Comparison of ENCODE assay signal across 1 cellular context in genomic region chr22:39098026-39098425, GRCh38.
A peak's percentile ranks its signal among the peaks of the same experiment; 100 is the strongest.
TF ChIP-seq lines count a peak whose summit lies in the region.

No MANE protein-coding gene starts in this region.

TF ChIP-seq in H1, 55 proteins besides CTCF, POLR2A, EP300 and RAD21:
- TF ChIP-seq USF2 (IDR thresholded peaks at IDR 0.05; ENCODE audit: low read length) (peak; percentile 42; the same call in 1 of the 2 replicates), YY1 (IDR thresholded peaks at IDR 0.05; ENCODE audit: low read depth, low read length) (peak; percentile 81; the same call in 1 of the 2 replicates), MAX (IDR thresholded peaks at IDR 0.05) (0 out of 2 replicates have a peak, but pooled peaks have one; percentile 29), KDM1A (IDR thresholded peaks at IDR 0.05; ENCODE audit: borderline replicate concordance, low read length) (no peak)
